1 cellular context compared by ENCODE assay signal in genomic region chr2:238560234-238560633, GRCh38.
TF ChIP-seq lines count a peak whose summit lies in the region.

No MANE protein-coding gene starts in this region.

TF ChIP-seq in H1, 55 proteins besides CTCF, POLR2A, EP300 and RAD21:
- no peak for TF ChIP-seq BACH1 (IDR thresholded peaks at IDR 0.05; ENCODE audit: low read length)
- TF ChIP-seq BCL11A (IDR thresholded peaks at IDR 0.05; ENCODE audit: low read depth in 2 of 2, low read length in 2 of 2) = no peak
- TF ChIP-seq SRF (IDR thresholded peaks at IDR 0.05; ENCODE audit: low read depth, low read length) = no peak
- TF ChIP-seq EGR1 (IDR thresholded peaks at IDR 0.05; ENCODE audit: borderline replicate concordance, low read depth, low read length) = no peak
- TF ChIP-seq RFX5 (IDR thresholded peaks at IDR 0.05; ENCODE audit: borderline replicate concordance, low read depth, low read length) = no peak
- TF ChIP-seq GTF2F1 (IDR thresholded peaks at IDR 0.05; ENCODE audit: borderline replicate concordance, low read depth, low read length) = no peak
- no peak for TF ChIP-seq CHD2 (IDR thresholded peaks at IDR 0.05; ENCODE audit: low read length)
- no peak for TF ChIP-seq POLR2AphosphoS5 (IDR thresholded peaks at IDR 0.05; ENCODE audit: low read depth, low read length)
- no peak for TF ChIP-seq SIRT6 (IDR thresholded peaks at IDR 0.05; ENCODE audit: low read length)
- TF ChIP-seq HDAC2 (IDR thresholded peaks at IDR 0.05; ENCODE audit: borderline replicate concordance in 1 of 2, low read depth in 2 of 2, low read length in 2 of 2) = no peak
- no peak for TF ChIP-seq RXRA (IDR thresholded peaks at IDR 0.05; ENCODE audit: insufficient read depth, low read depth, low read length)
- TF ChIP-seq CHD7 (IDR thresholded peaks at IDR 0.05; ENCODE audit: insufficient replicate concordance, low read length) = no peak
- no peak for TF ChIP-seq ATF2 (IDR thresholded peaks at IDR 0.05; ENCODE audit: low read length)
- no peak for TF ChIP-seq TCF12 (IDR thresholded peaks at IDR 0.05; ENCODE audit: low read depth, low read length)
- no peak for TF ChIP-seq TAF7 (optimal IDR thresholded peaks at IDR 0.05; ENCODE audit: borderline replicate concordance, low read depth, low read length)
- TF ChIP-seq PHF8 (conservative IDR thresholded peaks at IDR 0.05; ENCODE audit: low read depth, low read length) = no peak
- TF ChIP-seq NANOG (IDR thresholded peaks at IDR 0.05; ENCODE audit: insufficient read depth, low read depth, low read length, poor library complexity, severe bottlenecking) = no peak
- TF ChIP-seq POU5F1 (IDR thresholded peaks at IDR 0.05; ENCODE audit: low read depth, low read length) = no peak
- no peak for TF ChIP-seq KDM5A (IDR thresholded peaks at IDR 0.05; ENCODE audit: low read length)
- TF ChIP-seq KDM4A (IDR thresholded peaks at IDR 0.05; ENCODE audit: low read depth, low read length, severe bottlenecking) = no peak
